ENCODE assay signal across 12 cellular contexts in the genomic region with DNA sequence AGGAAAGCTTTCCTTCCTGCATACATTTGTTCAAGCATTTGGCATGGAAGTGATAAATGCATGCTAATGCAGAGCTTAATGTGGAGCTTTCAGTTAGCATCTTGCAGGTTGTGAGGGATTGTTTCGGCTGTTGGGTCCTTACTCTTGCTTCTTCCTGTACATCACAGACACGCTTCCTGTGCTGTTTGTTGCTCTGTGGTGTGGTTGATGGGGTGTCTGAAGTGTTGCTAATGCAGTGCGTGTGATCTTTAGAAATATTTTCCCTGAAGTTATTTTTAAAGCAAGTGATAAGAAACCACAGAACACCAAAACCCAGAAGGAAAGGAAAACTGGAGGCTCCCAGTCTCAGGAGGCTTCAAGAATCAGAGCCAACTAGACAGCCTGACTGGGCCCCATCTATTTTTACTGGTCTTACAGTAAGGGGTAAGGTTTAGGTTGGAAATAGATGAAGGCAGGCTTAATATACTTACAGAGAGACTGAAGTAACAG.
A peak's percentile ranks its signal among the peaks of the same experiment; 100 is the strongest.
DNase-seq lines count a peak whose midpoint lies in the region; ATAC-seq and TF ChIP-seq lines count a peak whose summit lies in the region.
"Had no signal": no experiment of that assay in that cellular context is flagged by ENCODE, and none has a peak within 500 bp of the region (broad histone marks: within the 10 kb centered on the region; RNA-seq: fewer than 3 reads in every experiment).

No MANE protein-coding gene starts in this region.

- H3K4me3 Mint-ChIP-seq in activated naive CD8-positive, alpha-beta T cell treated with anti-CD3 and anti-CD28 coated beads, Interleukin-2, amount 10 ng/mL, durations not matched to agents 7 days and 5 days, result peak overlapping the region; percentile 80

- peaks cover 20% of the 10 kb centered on the region for H3K4me1 Mint-ChIP-seq in activated naive CD8-positive, alpha-beta T cell treated with anti-CD3 and anti-CD28 coated beads, Interleukin-2, amount 10 ng/mL, durations not matched to agents 7 days and 5 days

- H3K36me3 ChIP-seq in mucosa of descending colon (ENCODE audit: low read depth) (no peaks in the 10 kb centered on the region), BE2C (no peaks in the 10 kb centered on the region)

- peaks cover 2% of the 10 kb centered on the region for H3K27me3 Mint-ChIP-seq in activated naive CD8-positive, alpha-beta T cell treated with anti-CD3 and anti-CD28 coated beads, Interleukin-2, amount 10 ng/mL, durations not matched to agents 7 days and 5 days

- H3K4me1 ChIP-seq in mucosa of descending colon (ENCODE audit: low read depth), result peaks cover 7% of the 10 kb centered on the region
- no peaks in the 10 kb centered on the region for H3K4me1 ChIP-seq in BE2C

- H3K27me3 ChIP-seq in BE2C, result no peaks in the 10 kb centered on the region

- no peaks in the 10 kb centered on the region for H3K36me3 Mint-ChIP-seq in activated naive CD8-positive, alpha-beta T cell treated with anti-CD3 and anti-CD28 coated beads, Interleukin-2, amount 10 ng/mL, durations not matched to agents 7 days and 5 days

- no peaks in the 10 kb centered on the region for H3K9me3 Mint-ChIP-seq in activated naive CD8-positive, alpha-beta T cell treated with anti-CD3 and anti-CD28 coated beads, Interleukin-2, amount 10 ng/mL, durations not matched to agents 7 days and 5 days

- peak; percentile 37 for DNase-seq in MV-4-11 (lab: John Stamatoyannopoulos, UW)
- DNase-seq in activated naive CD8-positive, alpha-beta T cell treated with anti-CD3 and anti-CD28 coated beads, Interleukin-2, amount 10 ng/mL, durations not matched to agents 7 days and 5 days, result no peak
- DNase-seq in mucosa of descending colon, result no peak
- no peak for DNase-seq in BE2C
- DNase-seq: NCI-H187, retina, SIG-M5 had no signal

- H3K9me3 ChIP-seq in mucosa of descending colon (no peaks in the 10 kb centered on the region), BE2C (no peaks in the 10 kb centered on the region)

- H3K27ac ChIP-seq in C4-2B, result peak overlapping the region; percentile 46; the same call in 1 of the 2 replicates

- ATAC-seq in activated naive CD8-positive, alpha-beta T cell treated with anti-CD3 and anti-CD28 coated beads, Interleukin-2, amount 10 ng/mL, durations not matched to agents 7 days and 5 days (ENCODE audit: low read depth), result peak; percentile 94
- ATAC-seq in mucosa of descending colon (peak; percentile 56), GM19351 (IDR thresholded peaks at IDR 0.05; ENCODE audit: unreplicated experiment) (no peak), HG03025 (IDR thresholded peaks at IDR 0.05; ENCODE audit: low FRiP score, unreplicated experiment) (no peak), HG02885 (IDR thresholded peaks at IDR 0.05; ENCODE audit: poor library complexity, unreplicated experiment) (no peak)
- ATAC-seq: HCT116 had no signal

- peak overlapping the region; percentile 90 for H3K27ac Mint-ChIP-seq in activated naive CD8-positive, alpha-beta T cell treated with anti-CD3 and anti-CD28 coated beads, Interleukin-2, amount 10 ng/mL, durations not matched to agents 7 days and 5 days

- intact Hi-C loops in mucosa of descending colon (cut with DNase I, micrococcal nuclease), result no loop called here

- H3K4me3 ChIP-seq in mucosa of descending colon (no peak overlapping the region), BE2C (ENCODE audit: low read depth, low read length) (no peak overlapping the region)

- POLR2A ChIA-PET in activated naive CD8-positive, alpha-beta T cell treated with anti-CD3 and anti-CD28 coated beads, Interleukin-2, amount 10 ng/mL, durations not matched to agents 7 days and 5 days (lab: Charles Lee), result interaction anchor here (0.6 to 1.1 kb wide), 2 partner anchors 70 to 142 kb away, joined by 3 to 5 read pairs; no protein-coding TSS in a partner anchor

- TF ChIP-seq CTCF in C4-2B (conservative IDR thresholded peaks at IDR 0.05) (no peak), mucosa of descending colon (IDR thresholded peaks at IDR 0.05) (no peak), BE2C (IDR thresholded peaks at IDR 0.05; ENCODE audit: low read depth, low read length) (no peak)

Comparison
In these comparisons a context has a peak if more than half of its experiments do, and no peak if none do; other contexts are left out.
1. ATAC-seq: peak in activated naive CD8-positive, alpha-beta T cell treated with anti-CD3 and anti-CD28 coated beads, Interleukin-2, amount 10 ng/mL, durations not matched to agents 7 days and 5 days (single experiment) and mucosa of descending colon (single experiment); none in GM19351 (single experiment), HG03025 (single experiment) and HG02885 (single experiment).